Comparison of ENCODE assay signal across 8 cellular contexts in genomic region chr18:47930844-47931706, GRCh38. TPM values are rescaled to one million over a fixed set of nuclear protein-coding genes. Genes with fewer than 3 reads are reported as not detected.
DNase-seq lines count a peak whose midpoint lies in the region; TF ChIP-seq lines count a peak whose summit lies in the region.

No MANE protein-coding gene starts in this region.

- H3K27me3 Mint-ChIP-seq in HFFc6 (ENCODE audit: insufficient read depth) = peaks cover 12% of the 10 kb centered on the region

- TF ChIP-seq CTCF in HFFc6 (IDR thresholded peaks at IDR 0.05) = no peak

- in situ Hi-C loops in SK-MEL-5 (cut with HindIII; ENCODE audit: low pct_unique_long_range_greater_than_20kb, low sequenced_read_pairs) = no loop called here

- H3K4me1 Mint-ChIP-seq in HFFc6 (ENCODE audit: low read depth) = peaks cover 31% of the 10 kb centered on the region

- peak overlapping the region; percentile 80 for H3K27ac ChIP-seq in temporal lobe (ENCODE audit: low read depth, low read length)

- no peaks in the 10 kb centered on the region for H3K36me3 Mint-ChIP-seq in HFFc6 (ENCODE audit: low read depth)

- peak overlapping the region; percentile 75 for H3K27ac Mint-ChIP-seq in HFFc6

- H3K9me3 Mint-ChIP-seq in HFFc6 = no peaks in the 10 kb centered on the region

- DNase-seq in GM04504 (ENCODE audit: low read depth) = peak; percentile 92
- peak; percentile 92 for DNase-seq in HFFc6
- DNase-seq in NAMALWA (ENCODE audit: low spot score) = peak; percentile 96
- DNase-seq in SK-MEL-5 (ENCODE audit: low read depth, low spot score) = peak; percentile 93
- DNase-seq in activated naive CD4-positive, alpha-beta T cell treated with anti-CD3 and anti-CD28 coated beads, Interleukin-2, amount 50 U/mL, for 16 hours = peak; percentile 96
- peak; percentile 97 for DNase-seq in globus pallidus (ENCODE audit: low spot score)
- peak; percentile 94 for DNase-seq in occipital lobe (lab: John Stamatoyannopoulos, UW)

- H3K4me3 Mint-ChIP-seq in HFFc6 = peak overlapping the region; percentile 85

RNA-seq across cellular contexts. Expression of gene SMAD2, which starts 0.6 kb away (rescaled TPM):
- 100 to 1,000 TPM in 5 of 6 experiments, 10 to 100 TPM in 1; 99.3 to 116 (median 108) TPM for total RNA-seq in HFFc6 (2021; fragmentation: NEBNext Ultra II Directional; extraction: Animal tissue kit (Norgen Biotek cat#: 25700))
- total RNA-seq in SK-MEL-5 (2014; rRNA removed; shearing (Covaris generic)) = 96.0 and 105 TPM in 2 replicates
- 36.8 and 43.4 TPM in 2 replicates for polyA plus RNA-seq in SK-MEL-5 (2015; cell fraction: cytosol; rRNA removed)
- polyA plus RNA-seq in SK-MEL-5 (2015; cell fraction: nucleus; rRNA removed) = 24.7 and 29.6 TPM in 2 replicates
- 70.8 TPM for total RNA-seq in occipital lobe
- 42.5 TPM for total RNA-seq in temporal lobe

Comparison
In these comparisons a context has a peak if more than half of its experiments do, and no peak if none do; other contexts are left out.
1. Peak in every context shown above with its lines: DNase-seq and H3K27ac ChIP-seq.